Comparison of ENCODE assay signal across 11 cellular contexts in the genomic region with DNA sequence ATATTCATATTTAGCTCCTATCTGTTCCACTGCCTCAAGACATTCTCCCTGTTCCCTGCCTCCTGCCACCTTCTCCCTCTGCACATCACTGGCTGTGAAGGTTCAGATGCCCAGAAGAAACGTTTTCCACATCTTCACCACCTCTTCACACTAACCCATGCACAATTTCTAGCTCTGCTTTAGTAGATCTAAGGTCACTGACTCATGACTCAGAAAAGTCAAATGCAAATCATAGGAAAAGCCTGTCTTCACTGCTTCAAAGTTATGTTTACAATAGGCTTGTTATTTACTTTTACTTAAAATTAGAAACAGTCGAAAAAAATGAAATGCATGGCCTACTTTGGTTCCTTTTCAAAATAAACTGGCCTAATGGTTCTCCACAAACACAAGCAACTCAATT. TPM values are rescaled to one million over a fixed set of nuclear protein-coding genes. Genes with fewer than 3 reads are reported as not detected.
DNase-seq lines count a peak whose midpoint lies in the region; ATAC-seq and TF ChIP-seq lines count a peak whose summit lies in the region.
"Had no signal": no experiment of that assay in that cellular context is flagged by ENCODE, and none has a peak within 500 bp of the region (broad histone marks: within the 10 kb centered on the region; RNA-seq: fewer than 3 reads in every experiment).

No MANE protein-coding gene starts in this region.

- peak overlapping the region; percentile 36; the same call in 1 of the 2 replicates for H2BK120ac ChIP-seq in IMR-90 (ENCODE audit: low read depth, low read length)

- peaks cover 8% of the 10 kb centered on the region for H3K9me1 ChIP-seq in IMR-90 (ENCODE audit: insufficient read depth, low read length)

- peak overlapping the region in 2 of 7 donors; percentile 15 to 95 for H3K4me3 Mint-ChIP-seq in CD8-positive, alpha-beta memory T cell
- peak overlapping the region; percentile 51 to 96 (median 93) for H3K4me3 Mint-ChIP-seq in nephron

- no peaks in the 10 kb centered on the region for H3K36me3 ChIP-seq in CD8-positive, alpha-beta memory T cell (ENCODE audit: insufficient read depth, low read length)
- no peaks in the 10 kb centered on the region for H3K36me3 ChIP-seq in IMR-90 (ENCODE audit: control insufficient read depth, insufficient read depth, low read length)

- peak overlapping the region; percentile 64; the same call in 1 of the 2 replicates for H4K91ac ChIP-seq in IMR-90 (ENCODE audit: insufficient read depth, low read depth, low read length)

- dilution Hi-C loops in IMR-90 (cut with HindIII; ENCODE audit: low sequenced_read_pairs, unreplicated experiment), result no loop called here

- intact Hi-C loops in IMR-90 (cut with micrococcal nuclease), result no loop called here

- no peak overlapping the region for H4K5ac ChIP-seq in IMR-90 (ENCODE audit: low read depth, low read length)

- TF ChIP-seq POLR2A in IMR-90 (IDR thresholded peaks at IDR 0.05; ENCODE audit: low read depth, low read length), result no peak

- peaks cover 7 to 50% of the 10 kb centered on the region in 2 experiments; a peak in 3 of 4 replicates for H3K79me1 ChIP-seq in IMR-90 (ENCODE audit: low read depth in 1 of 2, low read length in 2 of 2)

- in situ Hi-C loops in IMR-90 (cut with MboI; ENCODE audit: low sequenced_read_pairs), result no loop called here

- H3K18ac ChIP-seq in IMR-90 (ENCODE audit: low read depth, low read length), result peak overlapping the region; percentile 5; the same call in 1 of the 2 replicates

- H3K4me1 ChIP-seq in CD8-positive, alpha-beta memory T cell (ENCODE audit: insufficient read depth, low read length), result no peaks in the 10 kb centered on the region
- peaks cover 10% of the 10 kb centered on the region for H3K4me1 ChIP-seq in IMR-90 (ENCODE audit: control insufficient read depth, insufficient read depth, low read length)

- peak overlapping the region; percentile 94 for H2BK5ac ChIP-seq in IMR-90 (ENCODE audit: low read depth, low read length, poor library complexity, severe bottlenecking)

- no peak overlapping the region for H2AFZ ChIP-seq in IMR-90 (replicated peaks; ENCODE audit: low read length, poor library complexity)

- H3K14ac ChIP-seq in IMR-90 (replicated peaks; ENCODE audit: low read depth, low read length), result peak overlapping the region; percentile 32; the same call in 1 of the 2 replicates

- no CpG with 5 or more reads among the region's 2 CpGs for WGBS in IMR-90 (ENCODE audit: extremely low coverage in 2 of 2, insufficient read length in 1 of 2), 2 experiments

- H4K20me1 ChIP-seq in IMR-90 (ENCODE audit: insufficient read depth, low read length), result peaks cover 22% of the 10 kb centered on the region

- H3K4ac ChIP-seq in IMR-90 (ENCODE audit: low read depth, low read length), result peak overlapping the region; percentile 21

- H3K27ac Mint-ChIP-seq in CD8-positive, alpha-beta memory T cell, result peak overlapping the region in 6 of 8 donors; percentile 2 to 35 (median 24)
- peak overlapping the region; percentile 56 to 99 (median 97) for H3K27ac Mint-ChIP-seq in nephron

- CTCF ChIA-PET in CD8-positive, alpha-beta memory T cell (lab: Charles Lee), result no interaction called here
- CTCF ChIA-PET in IMR-90 (lab: Yijun Ruan, JAX), result no interaction called here

- TF ChIP-seq RAD21 in IMR-90 (IDR thresholded peaks at IDR 0.05; ENCODE audit: low read length), result no peak

- peaks cover 34 to 55% of the 10 kb centered on the region in 2 donors for H3K27me3 Mint-ChIP-seq in CD8-positive, alpha-beta memory T cell
- no peaks in the 10 kb centered on the region for H3K27me3 Mint-ChIP-seq in nephron (ENCODE audit: low read depth)

- no peak overlapping the region for H3K23ac ChIP-seq in IMR-90 (ENCODE audit: low read depth, low read length)

- no peak overlapping the region for H3K4me3 ChIP-seq in CD8-positive, alpha-beta memory T cell (ENCODE audit: low read length)
- H3K4me3 ChIP-seq in IMR-90 (ENCODE audit: insufficient read depth, low read depth, low read length) (no peak overlapping the region), coronary artery (peak overlapping the region; percentile 88)

- H2BK15ac ChIP-seq in IMR-90 (ENCODE audit: low read depth, low read length), result peak overlapping the region; percentile 55; the same call in 1 of the 3 replicates

- TF ChIP-seq CTCF in IMR-90 (conservative IDR thresholded peaks at IDR 0.05; ENCODE audit: low read depth, low read length), result no peak
- no peak for TF ChIP-seq CTCF in coronary artery (IDR thresholded peaks at IDR 0.05)
- no peak for TF ChIP-seq CTCF in nephron (IDR thresholded peaks at IDR 0.05; ENCODE audit: unreplicated experiment in 3 of 3)

- peak overlapping the region; percentile 70 for H3K4me2 ChIP-seq in IMR-90 (ENCODE audit: low read depth, low read length)

- peak overlapping the region in 1 of 2 experiments; percentile 89; a peak in 3 of 4 replicates for H4K8ac ChIP-seq in IMR-90 (ENCODE audit: low read depth in 2 of 2, low read length in 2 of 2)

- no peak overlapping the region for H3K56ac ChIP-seq in IMR-90 (ENCODE audit: extremely low read depth, insufficient read depth, low read length)

- POLR2A ChIA-PET in CD8-positive, alpha-beta memory T cell (lab: Charles Lee), result interaction anchor here (1.0 kb wide), 1 partner anchor 42 kb away, joined by 4 read pairs; no protein-coding TSS in a partner anchor
- POLR2A ChIA-PET in IMR-90 (lab: Charles Lee; ENCODE audit: unreplicated experiment), result no interaction called here

- H3K9me3 ChIP-seq in CD8-positive, alpha-beta memory T cell (ENCODE audit: low read length), result no peaks in the 10 kb centered on the region
- no peaks in the 10 kb centered on the region for H3K9me3 ChIP-seq in IMR-90 (ENCODE audit: control insufficient read depth, insufficient read depth, low read length)

- peak overlapping the region; percentile 54; the same call in 1 of the 2 replicates for H2BK20ac ChIP-seq in IMR-90 (ENCODE audit: low read depth, low read length)

- no peak overlapping the region for H3K27ac ChIP-seq in CD8-positive, alpha-beta memory T cell (ENCODE audit: low read depth, low read length)
- peak overlapping the region; percentile 18 for H3K27ac ChIP-seq in IMR-90 (ENCODE audit: insufficient read depth, low read length)
- H3K27ac ChIP-seq in coronary artery, result peak overlapping the region; percentile 61 to 89

- DNase-seq in CD8-positive, alpha-beta memory T cell, result no peak
- DNase-seq in IMR-90 (peak; percentile 65), coronary artery (ENCODE audit: low spot score) (no peak), hippocampal formation (lab: John Stamatoyannopoulos, UW) (no peak), NCI-H226 (no peak), NCI-H69 (lab: John Stamatoyannopoulos, UW) (no peak)
- DNase-seq: activated CD4-positive, alpha-beta T cell treated with anti-CD3 and anti-CD28 coated beads for 4 hours; DND-41; posterior cingulate gyrus had no signal

- H3K9me3 Mint-ChIP-seq in CD8-positive, alpha-beta memory T cell, result peaks cover 0 to 8% (median 2%) of the 10 kb centered on the region in 5 donors
- H3K9me3 Mint-ChIP-seq in nephron, result peaks cover 9% of the 10 kb centered on the region

- BruUV-seq in IMR-90 (replicated peaks; lab: Mats Ljungman, UMichigan), result TSS peak; percentile 23

- no peak overlapping the region for H2AK9ac ChIP-seq in IMR-90 (replicated peaks; ENCODE audit: low read depth, low read length, poor library complexity)

- peak; percentile 22 for ATAC-seq in IMR-90 (ENCODE audit: low read depth)
- no peak for ATAC-seq in HG03354 (IDR thresholded peaks at IDR 0.05; ENCODE audit: poor library complexity, severe bottlenecking, unreplicated experiment)

- peaks cover 8 to 21% (median 11%) of the 10 kb centered on the region in 3 donors for H3K4me1 Mint-ChIP-seq in CD8-positive, alpha-beta memory T cell
- peaks cover 22% of the 10 kb centered on the region for H3K4me1 Mint-ChIP-seq in nephron

- no peaks in the 10 kb centered on the region for H3K36me3 Mint-ChIP-seq in CD8-positive, alpha-beta memory T cell
- peaks cover 19% of the 10 kb centered on the region for H3K36me3 Mint-ChIP-seq in nephron (ENCODE audit: low read depth)

- H2AK5ac ChIP-seq in IMR-90 (ENCODE audit: low read depth, low read length), result peak overlapping the region; percentile 88

- H3K9ac ChIP-seq in IMR-90 (ENCODE audit: low read depth, low read length), result no peak overlapping the region

- H3K27me3 ChIP-seq in CD8-positive, alpha-beta memory T cell (ENCODE audit: insufficient read depth, low read length, poor library complexity, severe bottlenecking), result peaks cover 27% of the 10 kb centered on the region
- H3K27me3 ChIP-seq in IMR-90 (ENCODE audit: control insufficient read depth, insufficient read depth, low read length), result no peaks in the 10 kb centered on the region

TF ChIP-seq in IMR-90, 13 proteins besides CTCF, POLR2A, EP300 and RAD21 (continues in another document):
- TF ChIP-seq, protein P1, sequence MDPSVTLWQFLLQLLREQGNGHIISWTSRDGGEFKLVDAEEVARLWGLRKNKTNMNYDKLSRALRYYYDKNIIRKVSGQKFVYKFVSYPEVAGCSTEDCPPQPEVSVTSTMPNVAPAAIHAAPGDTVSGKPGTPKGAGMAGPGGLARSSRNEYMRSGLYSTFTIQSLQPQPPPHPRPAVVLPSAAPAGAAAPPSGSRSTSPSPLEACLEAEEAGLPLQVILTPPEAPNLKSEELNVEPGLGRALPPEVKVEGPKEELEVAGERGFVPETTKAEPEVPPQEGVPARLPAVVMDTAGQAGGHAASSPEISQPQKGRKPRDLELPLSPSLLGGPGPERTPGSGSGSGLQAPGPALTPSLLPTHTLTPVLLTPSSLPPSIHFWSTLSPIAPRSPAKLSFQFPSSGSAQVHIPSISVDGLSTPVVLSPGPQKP (IDR thresholded peaks at IDR 0.05; ENCODE audit: borderline replicate concordance, low read depth, low read length), result no peak
- TF ChIP-seq FOS (IDR thresholded peaks at IDR 0.05; ENCODE audit: low read depth, low read length) (0 out of 2 replicates have a peak, but pooled peaks have one; percentile 12), RFX5 (IDR thresholded peaks at IDR 0.05; ENCODE audit: low read depth, low read length) (no peak)

RNA-seq across cellular contexts. Expression of gene SCRN1, which starts 2.5 kb away (rescaled TPM):
- total RNA-seq in CD8-positive, alpha-beta memory T cell, result 1 to 10 TPM; 3.5 to 4.3 TPM
- polyA plus RNA-seq in CD8-positive, alpha-beta memory T cell, result 13.9 TPM
- total RNA-seq in IMR-90 (2012; rRNA removed), result 124 and 141 TPM in 2 replicates
- polyA plus RNA-seq in IMR-90 (2012; rRNA removed), result 49.2 and 57.1 TPM in 2 replicates
- polyA plus RNA-seq in IMR-90 (2012; cell fraction: cytosol; rRNA removed), result 22.1 and 25.6 TPM in 2 replicates
- 18.4 and 54.4 TPM in 2 replicates for polyA plus RNA-seq in IMR-90 (2012; cell fraction: nucleus; rRNA removed; ENCODE audit: low replicate concordance)

RNA-seq across cellular contexts. Expression of gene FKBP14, which starts 39.4 kb away (rescaled TPM):
- total RNA-seq in CD8-positive, alpha-beta memory T cell, result 1 to 10 TPM; 4.1 to 4.6 TPM
- polyA plus RNA-seq in CD8-positive, alpha-beta memory T cell, result 1.2 TPM
- total RNA-seq in IMR-90 (2012; rRNA removed), result 27.1 and 45.0 TPM in 2 replicates
- polyA plus RNA-seq in IMR-90 (2012; rRNA removed), result 21.8 and 26.3 TPM in 2 replicates
- 5.9 and 7.5 TPM in 2 replicates for polyA plus RNA-seq in IMR-90 (2012; cell fraction: cytosol; rRNA removed)
- 1.6 and 9.7 TPM in 2 replicates for polyA plus RNA-seq in IMR-90 (2012; cell fraction: nucleus; rRNA removed; ENCODE audit: low replicate concordance)

RNA-seq across cellular contexts. Expression of gene PLEKHA8, which starts 41.1 kb away (rescaled TPM):
- 1 to 10 TPM; 9.0 to 10.0 TPM for total RNA-seq in CD8-positive, alpha-beta memory T cell
- polyA plus RNA-seq in CD8-positive, alpha-beta memory T cell, result 3.7 TPM
- 9.7 and 13.6 TPM in 2 replicates for total RNA-seq in IMR-90 (2012; rRNA removed)
- 2.9 and 3.6 TPM in 2 replicates for polyA plus RNA-seq in IMR-90 (2012; rRNA removed)
- polyA plus RNA-seq in IMR-90 (2012; cell fraction: cytosol; rRNA removed), result 0.76 and 0.88 TPM in 2 replicates
- 1.0 and 5.6 TPM in 2 replicates for polyA plus RNA-seq in IMR-90 (2012; cell fraction: nucleus; rRNA removed; ENCODE audit: low replicate concordance)

Comparison
In these comparisons a context has a peak if more than half of its experiments do, and no peak if none do; other contexts are left out.
1. RNA of gene SCRN1, which starts 2.5 kb away (total RNA-seq): 124 to 141 TPM in IMR-90; 3.5 to 4.3 TPM in CD8-positive, alpha-beta memory T cell; every median in the first group is over 10 times any median in the second.